1 cellular context compared by ENCODE assay signal in the genomic region with DNA sequence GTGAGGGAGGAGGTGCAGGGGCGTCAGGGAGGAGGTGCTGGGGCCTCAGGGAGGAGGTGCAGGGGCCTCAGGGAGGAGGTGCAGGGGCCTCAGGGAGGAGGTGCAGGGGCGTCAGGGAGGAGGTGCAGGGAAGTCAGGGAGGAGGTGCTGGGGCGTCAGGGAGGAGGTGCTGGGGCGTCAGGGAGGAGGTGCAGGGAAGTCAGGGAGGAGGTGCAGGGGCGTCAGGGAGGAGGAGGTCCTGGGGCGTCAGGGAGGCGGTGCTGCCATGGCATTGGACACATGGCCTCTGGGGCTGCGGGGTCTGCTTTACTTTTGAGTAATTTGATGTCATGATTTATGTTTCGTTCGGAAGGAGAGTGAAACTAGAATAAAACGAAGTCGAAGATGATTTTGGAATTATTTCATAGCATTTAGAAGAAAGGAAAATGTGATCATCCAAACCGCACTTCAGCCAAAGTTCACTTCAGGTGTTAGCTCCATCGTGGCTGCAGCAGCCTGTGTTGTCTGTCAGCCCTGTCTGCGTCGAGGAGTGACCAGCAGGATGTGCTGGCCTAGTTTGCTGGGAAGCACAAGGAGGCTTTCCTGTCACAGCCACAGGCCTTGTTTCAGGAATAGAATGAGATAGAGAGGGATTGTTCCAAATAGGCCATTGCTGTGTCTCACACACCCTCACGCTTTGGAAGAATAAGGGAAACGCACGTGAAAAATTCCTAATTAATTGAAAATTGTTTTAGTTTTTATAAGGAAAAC.
TF ChIP-seq lines count a peak whose summit lies in the region.

No MANE protein-coding gene starts in this region.

TF ChIP-seq in SK-N-SH, 30 proteins besides CTCF, POLR2A, EP300 and RAD21 (continued from another document):
- TF ChIP-seq, protein P1, sequence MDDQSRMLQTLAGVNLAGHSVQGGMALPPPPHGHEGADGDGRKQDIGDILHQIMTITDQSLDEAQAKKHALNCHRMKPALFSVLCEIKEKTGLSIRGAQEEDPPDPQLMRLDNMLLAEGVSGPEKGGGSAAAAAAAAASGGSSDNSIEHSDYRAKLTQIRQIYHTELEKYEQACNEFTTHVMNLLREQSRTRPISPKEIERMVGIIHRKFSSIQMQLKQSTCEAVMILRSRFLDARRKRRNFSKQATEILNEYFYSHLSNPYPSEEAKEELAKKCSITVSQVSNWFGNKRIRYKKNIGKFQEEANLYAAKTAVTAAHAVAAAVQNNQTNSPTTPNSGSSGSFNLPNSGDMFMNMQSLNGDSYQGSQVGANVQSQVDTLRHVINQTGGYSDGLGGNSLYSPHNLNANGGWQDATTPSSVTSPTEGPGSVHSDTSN (IDR thresholded peaks at IDR 0.05): no peak
- TF ChIP-seq RXRA (IDR thresholded peaks at IDR 0.05; ENCODE audit: borderline replicate concordance, low read depth) (no peak), YY1 (IDR thresholded peaks at IDR 0.05; ENCODE audit: low read depth) (no peak), EZH2phosphoT487 (IDR thresholded peaks at IDR 0.05; ENCODE audit: borderline replicate concordance, low read depth) (no peak), MEF2A (IDR thresholded peaks at IDR 0.05; ENCODE audit: borderline replicate concordance, low read depth) (no peak), TCF12 (IDR thresholded peaks at IDR 0.05) (no peak), RCOR1 (IDR thresholded peaks at IDR 0.05; ENCODE audit: low read length) (no peak)
- TF ChIP-seq, protein P2, sequence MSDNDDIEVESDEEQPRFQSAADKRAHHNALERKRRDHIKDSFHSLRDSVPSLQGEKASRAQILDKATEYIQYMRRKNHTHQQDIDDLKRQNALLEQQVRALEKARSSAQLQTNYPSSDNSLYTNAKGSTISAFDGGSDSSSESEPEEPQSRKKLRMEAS (IDR thresholded peaks at IDR 0.05; ENCODE audit: low read depth): no peak
- TF ChIP-seq, protein P3, sequence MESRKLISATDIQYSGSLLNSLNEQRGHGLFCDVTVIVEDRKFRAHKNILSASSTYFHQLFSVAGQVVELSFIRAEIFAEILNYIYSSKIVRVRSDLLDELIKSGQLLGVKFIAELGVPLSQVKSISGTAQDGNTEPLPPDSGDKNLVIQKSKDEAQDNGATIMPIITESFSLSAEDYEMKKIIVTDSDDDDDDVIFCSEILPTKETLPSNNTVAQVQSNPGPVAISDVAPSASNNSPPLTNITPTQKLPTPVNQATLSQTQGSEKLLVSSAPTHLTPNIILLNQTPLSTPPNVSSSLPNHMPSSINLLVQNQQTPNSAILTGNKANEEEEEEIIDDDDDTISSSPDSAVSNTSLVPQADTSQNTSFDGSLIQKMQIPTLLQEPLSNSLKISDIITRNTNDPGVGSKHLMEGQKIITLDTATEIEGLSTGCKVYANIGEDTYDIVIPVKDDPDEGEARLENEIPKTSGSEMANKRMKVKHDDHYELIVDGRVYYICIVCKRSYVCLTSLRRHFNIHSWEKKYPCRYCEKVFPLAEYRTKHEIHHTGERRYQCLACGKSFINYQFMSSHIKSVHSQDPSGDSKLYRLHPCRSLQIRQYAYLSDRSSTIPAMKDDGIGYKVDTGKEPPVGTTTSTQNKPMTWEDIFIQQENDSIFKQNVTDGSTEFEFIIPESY (IDR thresholded peaks at IDR 0.05; ENCODE audit: borderline replicate concordance, low read depth): no peak
TF ChIP-seq in SK-N-SH: peak in this region for 0.
